13 cellular contexts compared by ENCODE assay signal in the genomic region with DNA sequence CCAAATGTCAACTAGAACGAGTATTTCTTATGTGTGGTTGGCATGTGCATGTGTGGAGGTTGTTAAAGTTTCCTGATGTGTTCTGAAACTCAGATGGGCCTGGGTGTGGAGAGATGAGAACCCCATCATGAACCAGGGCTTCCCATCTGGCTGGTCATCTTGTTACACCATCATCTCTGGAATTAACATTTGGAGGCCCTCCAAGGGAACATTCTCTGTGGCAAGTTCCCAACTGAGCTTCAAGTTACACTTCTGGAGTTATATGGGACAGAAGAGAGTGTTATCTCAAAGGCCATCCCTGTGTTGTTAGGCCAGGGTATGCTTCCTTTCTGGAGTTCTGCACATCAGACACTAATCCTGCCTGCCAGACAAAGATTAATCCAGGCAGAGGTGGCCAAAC.
DNase-seq lines count a peak whose midpoint lies in the region; TF ChIP-seq lines count a peak whose summit lies in the region.
"Had no signal": no experiment of that assay in that cellular context is flagged by ENCODE, and none has a peak within 500 bp of the region (broad histone marks: within the 10 kb centered on the region; RNA-seq: fewer than 3 reads in every experiment).

No MANE protein-coding gene starts in this region.

- H4K8ac ChIP-seq in mesendoderm (ENCODE audit: low read depth, low read length) = no peak overlapping the region

- no peak overlapping the region for H2BK120ac ChIP-seq in mesendoderm (ENCODE audit: low read depth, low read length)

- DNase-seq in DMS79 treated with DMSO at 0.1 percent for 48 hours (lab: John Stamatoyannopoulos, UW) (peak; percentile 19), LHCN-M2 (ENCODE audit: low read depth) (peak; percentile 16), cardiac fibroblast (ENCODE audit: low read depth in 2 of 2) (peak; percentile 44 to 72), non-pigmented ciliary epithelial cell (ENCODE audit: low read depth) (peak; percentile 15), H4 (ENCODE audit: low spot score) (no peak), SW480 (ENCODE audit: low spot score) (no peak), mesendoderm (no peak)
- DNase-seq: activated CD4-positive, CD25-positive, alpha-beta regulatory T cell; activated gamma-delta T cell treated with Interleukin-2 at 50 U/mL for 16 hours; CD4-positive, alpha-beta T cell; NCI-H2081 treated with DMSO at 0.1 percent for 48 hours; stimulated activated CD4-positive, alpha-beta T cell treated with anti-CD3 and anti-CD28 coated beads, Interleukin-2, amount 100 ng/mL, for 24 hours; T-cell had no signal

- H3K79me1 ChIP-seq in mesendoderm (ENCODE audit: low read length) = no peaks in the 10 kb centered on the region

- H3K23ac ChIP-seq in mesendoderm (ENCODE audit: low read length) = no peak overlapping the region

- no peaks in the 10 kb centered on the region for H3K4me1 ChIP-seq in mesendoderm (ENCODE audit: control insufficient read depth, low read depth, low read length)

- no peak overlapping the region for H3K4ac ChIP-seq in mesendoderm (ENCODE audit: low read depth, low read length)

- no peak overlapping the region for H4K5ac ChIP-seq in mesendoderm (ENCODE audit: low read length)

- H3K56ac ChIP-seq in mesendoderm (ENCODE audit: low read length) = no peak overlapping the region

- H3K27me3 ChIP-seq in mesendoderm (ENCODE audit: insufficient read depth, low read length, poor library complexity) = no peaks in the 10 kb centered on the region

- H3K27ac ChIP-seq in mesendoderm (ENCODE audit: low read depth, low read length) = no peak overlapping the region

- no peak overlapping the region for H2BK5ac ChIP-seq in mesendoderm (ENCODE audit: low read length)

- H3K4me3 ChIP-seq in cardiac fibroblast (replicated peaks in 1 of 2; ENCODE audit: low read depth in 2 of 2, low read length in 2 of 2) (no peak overlapping the region), mesendoderm (ENCODE audit: low read length) (no peak overlapping the region)

- H3K4me2 ChIP-seq in mesendoderm (ENCODE audit: low read length) = no peak overlapping the region

- no peaks in the 10 kb centered on the region for H3K79me2 ChIP-seq in mesendoderm (ENCODE audit: control insufficient read depth, insufficient read depth, low read length)

- no peak overlapping the region for H2BK15ac ChIP-seq in mesendoderm (replicated peaks; ENCODE audit: low read depth)

- WGBS in mesendoderm (ENCODE audit: extremely low coverage, insufficient coverage, low lambda C conversion rate) = no CpG with 5 or more reads among the region's 1 CpG

- no peak for TF ChIP-seq CTCF in cardiac fibroblast (IDR thresholded peaks at IDR 0.05; ENCODE audit: low read depth, low read length)

- H3K9ac ChIP-seq in mesendoderm (ENCODE audit: low read length) = no peak overlapping the region

- H3K36me3 ChIP-seq in mesendoderm (ENCODE audit: control insufficient read depth, insufficient read depth, low read length) = no peaks in the 10 kb centered on the region

- no peak overlapping the region for H3K18ac ChIP-seq in mesendoderm (ENCODE audit: low read length)

- no peak overlapping the region for H2AK5ac ChIP-seq in mesendoderm (ENCODE audit: low read length)

Comparison
In these comparisons a context has a peak if more than half of its experiments do, and no peak if none do; other contexts are left out.
1. DNase-seq: peak in DMS79 treated with DMSO at 0.1 percent for 48 hours (single experiment), LHCN-M2 (single experiment), cardiac fibroblast (2 of 2) and non-pigmented ciliary epithelial cell (single experiment); none in H4 (single experiment), SW480 (single experiment) and mesendoderm (single experiment).